12 cellular contexts compared by ENCODE assay signal in genomic region chr12:93738199-93739058, GRCh38.
DNase-seq lines count a peak whose midpoint lies in the region; ATAC-seq and TF ChIP-seq lines count a peak whose summit lies in the region.
"Had no signal": no experiment of that assay in that cellular context is flagged by ENCODE, and none has a peak within 500 bp of the region (broad histone marks: within the 10 kb centered on the region; RNA-seq: fewer than 3 reads in every experiment).

No MANE protein-coding gene starts in this region.

- WGBS in mesenchymal stem cell: 97% methylated on average over 5 of the region's 6 CpGs
- WGBS in testis, 2 donors: 49 to 62% methylated on average over 6 of the region's 6 CpGs

- H2BK120ac ChIP-seq in mesenchymal stem cell (ENCODE audit: low read depth, low read length): no peak overlapping the region

- H3K4me1 ChIP-seq in colonic mucosa: no peaks in the 10 kb centered on the region
- no peaks in the 10 kb centered on the region for H3K4me1 ChIP-seq in mesenchymal stem cell (ENCODE audit: control insufficient read depth, insufficient read depth, low read depth, low read length)
- H3K4me1 ChIP-seq in testis: peaks cover 13% of the 10 kb centered on the region

- H3K27me3 ChIP-seq in colonic mucosa (no peaks in the 10 kb centered on the region), mesenchymal stem cell (ENCODE audit: control insufficient read depth in 1 of 2, insufficient read depth in 1 of 2, low read length in 2 of 2) (no peaks in the 10 kb centered on the region), testis (no peaks in the 10 kb centered on the region)

- H3K4me2 ChIP-seq in mesenchymal stem cell (ENCODE audit: low read length, poor library complexity, severe bottlenecking): no peak overlapping the region

- TF ChIP-seq CTCF in colonic mucosa (IDR thresholded peaks at IDR 0.05): no peak
- no peak for TF ChIP-seq CTCF in testis (IDR thresholded peaks at IDR 0.05)

- no peak overlapping the region for H2AFZ ChIP-seq in mesenchymal stem cell (ENCODE audit: low read depth, low read length)

- ATAC-seq in HG03095 (IDR thresholded peaks at IDR 0.05; ENCODE audit: unreplicated experiment) (no peak), esophagus mucosa (no peak)
- ATAC-seq: stimulated activated memory B cell treated with anti-CD40 and anti-IgM and Interleukin-4, amounts not matched to agents 10 μg/mL and 1 μg/mL and 100 μg/mL, for 72 hours had no signal

- H3K27ac ChIP-seq in colonic mucosa (peak overlapping the region; percentile 46), mesenchymal stem cell (ENCODE audit: low read length, poor library complexity, severe bottlenecking) (no peak overlapping the region), testis (peak overlapping the region; percentile 73 to 95)

- intact Hi-C loops in colonic mucosa (cut with DNase I) (no loop called here), testis (cut with DNase I; ENCODE audit: low total_unique reads) (no loop called here)

- H2BK5ac ChIP-seq in mesenchymal stem cell (ENCODE audit: low read depth, low read length, poor library complexity, severe bottlenecking): no peak overlapping the region

- no peak overlapping the region for H3K18ac ChIP-seq in mesenchymal stem cell (ENCODE audit: low read depth in 1 of 2, low read length in 2 of 2)

- peaks cover 4% of the 10 kb centered on the region for H3K79me1 ChIP-seq in mesenchymal stem cell (replicated peaks; ENCODE audit: low read length, poor library complexity, severe bottlenecking)

- TF ChIP-seq POLR2A in testis (IDR thresholded peaks at IDR 0.05): no peak

- H2BK15ac ChIP-seq in mesenchymal stem cell (ENCODE audit: low read depth, poor library complexity, severe bottlenecking): no peak overlapping the region

- H3K36me3 ChIP-seq in colonic mucosa (no peaks in the 10 kb centered on the region), mesenchymal stem cell (ENCODE audit: control insufficient read depth in 1 of 2, insufficient read depth in 2 of 2, low read depth in 1 of 2, low read length in 2 of 2) (peaks cover 0 to 2% of the 10 kb centered on the region in 2 experiments), testis (ENCODE audit: low read depth, missing control alignments) (no peaks in the 10 kb centered on the region)

- no peak overlapping the region for H2BK12ac ChIP-seq in mesenchymal stem cell (ENCODE audit: low read length in 2 of 2)

- H3K23ac ChIP-seq in mesenchymal stem cell (ENCODE audit: low read length in 2 of 2): no peak overlapping the region

- no peaks in the 10 kb centered on the region for H3K9me3 ChIP-seq in colonic mucosa
- H3K9me3 ChIP-seq in mesenchymal stem cell (ENCODE audit: control insufficient read depth, low read length): no peaks in the 10 kb centered on the region
- H3K9me3 ChIP-seq in testis: no peaks in the 10 kb centered on the region

- no peak overlapping the region for H4K8ac ChIP-seq in mesenchymal stem cell (ENCODE audit: low read length)

- H3K9ac ChIP-seq in colonic mucosa (ENCODE audit: low read depth in 2 of 2, low read length in 2 of 2): no peak overlapping the region
- peak overlapping the region; percentile 75 for H3K9ac ChIP-seq in mesenchymal stem cell (ENCODE audit: low read length)

- H4K91ac ChIP-seq in mesenchymal stem cell (ENCODE audit: low read length): no peak overlapping the region

- DNase-seq in NCI-H69 (lab: John Stamatoyannopoulos, UW) (peak; percentile 15), colonic mucosa (no peak), mesenchymal stem cell (no peak), testis (no peak), mucosa of gallbladder (ENCODE audit: low spot score) (no peak)
- DNase-seq: activated T-cell treated with anti-CD3 and anti-CD28 coated beads for 4 hours; NCI-H524 treated with DMSO at 0.1 percent for 48 hours; SHP77 treated with DMSO at 0.1 percent for 48 hours; stimulated activated CD4-positive, alpha-beta T cell treated with anti-CD3 and anti-CD28 coated beads, Interleukin-1b, Interleukin-23, amount 100 ng/mL, for 48 hours had no signal

- H2AK5ac ChIP-seq in mesenchymal stem cell (ENCODE audit: low read length, severe bottlenecking): no peak overlapping the region

- H3K14ac ChIP-seq in mesenchymal stem cell (ENCODE audit: low read length in 2 of 2): no peak overlapping the region

- no peak overlapping the region for H3K4ac ChIP-seq in mesenchymal stem cell (ENCODE audit: low read depth in 1 of 2, low read length in 2 of 2)

- H3K4me3 ChIP-seq in colonic mucosa (no peak overlapping the region), mesenchymal stem cell (ENCODE audit: insufficient read depth in 1 of 2, low read depth in 1 of 2, low read length in 2 of 2) (peak overlapping the region in 1 of 2 experiments; percentile 45), testis (no peak overlapping the region)
